1 cellular context compared by ENCODE assay signal in genomic region chr19:956747-957451, GRCh38.
TF ChIP-seq lines count a peak whose summit lies in the region.

No MANE protein-coding gene starts in this region.

TF ChIP-seq in Ishikawa, 13 proteins besides CTCF, POLR2A, EP300 and RAD21 (continued from another document):
- peak; percentile 93 for TF ChIP-seq TEAD4 (IDR thresholded peaks at IDR 0.05)
- no peak for TF ChIP-seq NFIC (IDR thresholded peaks at IDR 0.05)
- peak; percentile 90 for TF ChIP-seq ZBTB7A (IDR thresholded peaks at IDR 0.05; ENCODE audit: low read depth)
- no peak for TF ChIP-seq TAF1 (IDR thresholded peaks at IDR 0.05; ENCODE audit: low read depth)
TF ChIP-seq in Ishikawa: peak in this region for 4.
